ENCODE assay signal across 10 cellular contexts in the genomic region with DNA sequence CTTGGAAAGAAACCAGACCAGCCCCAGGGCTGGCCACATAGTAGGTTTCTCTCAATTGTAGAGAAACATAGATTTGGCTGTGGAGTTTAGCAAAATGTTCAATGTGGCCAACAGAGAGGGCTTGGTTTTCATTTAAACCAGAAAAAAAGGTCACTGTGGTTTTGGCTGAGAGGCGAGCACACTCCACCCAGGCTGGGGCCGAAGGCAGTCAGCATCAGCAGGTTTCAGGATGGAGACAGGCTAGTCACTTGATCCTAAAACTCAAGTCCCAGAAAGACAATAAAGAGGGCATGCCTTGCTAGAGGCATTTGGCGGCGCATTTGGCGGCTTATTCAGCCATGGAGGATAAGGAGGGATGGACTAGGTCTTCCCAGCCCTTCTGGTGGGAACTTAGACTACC.
DNase-seq lines count a peak whose midpoint lies in the region; TF ChIP-seq lines count a peak whose summit lies in the region.
"Had no signal": no experiment of that assay in that cellular context is flagged by ENCODE, and none has a peak within 500 bp of the region (broad histone marks: within the 10 kb centered on the region; RNA-seq: fewer than 3 reads in every experiment).

No MANE protein-coding gene starts in this region.

- H3K27me3 ChIP-seq in HUES6 (ENCODE audit: control insufficient read depth, insufficient read depth, low read length): no peaks in the 10 kb centered on the region
- no peaks in the 10 kb centered on the region for H3K27me3 ChIP-seq in adipocyte (replicated peaks; ENCODE audit: control insufficient read depth, insufficient read depth, low read length)
- H3K27me3 ChIP-seq: right atrium auricular region had no signal

- H3K27ac ChIP-seq in HUES6 (ENCODE audit: low read depth, low read length) (no peak overlapping the region), skin epidermis (peak overlapping the region in 11 of 21 experiments; percentile 14 to 86 (median 47))

- H3K9ac ChIP-seq in HUES6 (ENCODE audit: low read length) (peak overlapping the region; percentile 14), adipocyte (ENCODE audit: low read length) (peak overlapping the region; percentile 49)

- TF ChIP-seq CTCF in GM12865 (IDR thresholded peaks at IDR 0.05; ENCODE audit: insufficient read depth, low read depth, low read length, missing control alignments): no peak

- H3K36me3 ChIP-seq in HUES6 (ENCODE audit: control insufficient read depth, insufficient read depth, low read length) (peaks cover 6% of the 10 kb centered on the region; the same call in 1 of the 2 replicates), adipocyte (ENCODE audit: control insufficient read depth, insufficient read depth, low read length, severe bottlenecking) (no peaks in the 10 kb centered on the region)
- H3K36me3 ChIP-seq: right atrium auricular region had no signal

- peaks cover 11% of the 10 kb centered on the region for H3K9me3 ChIP-seq in HUES6 (ENCODE audit: control insufficient read depth, insufficient read depth, low read depth, low read length)
- peaks cover 14% of the 10 kb centered on the region for H3K9me3 ChIP-seq in adipocyte (ENCODE audit: control insufficient read depth, low read length)

- peaks cover 10% of the 10 kb centered on the region; the same call in 1 of the 2 replicates for H3K4me1 ChIP-seq in HUES6 (ENCODE audit: control insufficient read depth, insufficient read depth, low read length)
- H3K4me1 ChIP-seq in adipocyte (ENCODE audit: control insufficient read depth, insufficient read depth, low read length): peaks cover 18% of the 10 kb centered on the region
- H3K4me1 ChIP-seq: right atrium auricular region had no signal

- DNase-seq in GM12865 (ENCODE audit: low read depth): peak; percentile 18
- peak; percentile 35 for DNase-seq in adipocyte (ENCODE audit: low read depth)
- DNase-seq in pons (ENCODE audit: low spot score): no peak
- no peak for DNase-seq in anterior cingulate cortex (lab: John Stamatoyannopoulos, UW)
- no peak for DNase-seq in NAMALWA (ENCODE audit: low spot score)
- DNase-seq: DMS79, KG1 had no signal

- H3K4me3 ChIP-seq in GM12865 (ENCODE audit: low read depth, low read length): no peak overlapping the region
- H3K4me3 ChIP-seq in HUES6 (ENCODE audit: low read depth, low read length): no peak overlapping the region
- H3K4me3 ChIP-seq in adipocyte (ENCODE audit: low read length): peak overlapping the region; percentile 23
- H3K4me3 ChIP-seq in skin epidermis: no peak overlapping the region
- H3K4me3 ChIP-seq: right atrium auricular region had no signal

Comparison
In these comparisons a context has a peak if more than half of its experiments do, and no peak if none do; other contexts are left out.
1. DNase-seq: peak in GM12865 (single experiment) and adipocyte (single experiment); none in pons (single experiment), anterior cingulate cortex (0 of 58) and NAMALWA (single experiment).